Comparison of ENCODE assay signal across 11 cellular contexts in genomic region chr1:1274931-1275431, GRCh38. TPM values are rescaled to one million over a fixed set of nuclear protein-coding genes. Genes with fewer than 3 reads are reported as not detected.
DNase-seq lines count a peak whose midpoint lies in the region; ATAC-seq and TF ChIP-seq lines count a peak whose summit lies in the region.
"Had no signal": no experiment of that assay in that cellular context is flagged by ENCODE, and none has a peak within 500 bp of the region (broad histone marks: within the 10 kb centered on the region; RNA-seq: fewer than 3 reads in every experiment).

No MANE protein-coding gene starts in this region.

- no peaks in the 10 kb centered on the region for H3K9me3 ChIP-seq in Loucy (ENCODE audit: insufficient read depth, low read depth, low read length)
- no peaks in the 10 kb centered on the region for H3K9me3 ChIP-seq in mammary epithelial cell (replicated peaks; ENCODE audit: insufficient read depth, low read length)
- H3K9me3 ChIP-seq in neural cell (ENCODE audit: low read length), result no peaks in the 10 kb centered on the region

- H3K36me3 ChIP-seq in Loucy (ENCODE audit: insufficient read depth, low read length), result no peaks in the 10 kb centered on the region
- H3K36me3 ChIP-seq in mammary epithelial cell (ENCODE audit: insufficient read depth, low read length), result no peaks in the 10 kb centered on the region
- no peaks in the 10 kb centered on the region for H3K36me3 ChIP-seq in neural cell (ENCODE audit: insufficient read depth, low read length)

- no TSS peak for BruUV-seq in mammary epithelial cell (replicated peaks; lab: Mats Ljungman, UMichigan)

- H4K20me1 ChIP-seq in Loucy (ENCODE audit: insufficient read depth, low read length, poor library complexity, severe bottlenecking) (peaks cover 33% of the 10 kb centered on the region), mammary epithelial cell (ENCODE audit: insufficient read depth, low read length) (no peaks in the 10 kb centered on the region), neural cell (ENCODE audit: insufficient read depth) (no peaks in the 10 kb centered on the region)

- no peak for DNase-seq in CD14-positive monocyte (ENCODE audit: low spot score)
- no peak for DNase-seq in mammary epithelial cell
- DNase-seq in stimulated activated naive CD4-positive, alpha-beta T cell treated with Interleukin-2 at 50 U/mL for 16 hours (lab: John Stamatoyannopoulos, UW), result no peak
- no peak for DNase-seq in NCI-H510A (lab: John Stamatoyannopoulos, UW)
- DNase-seq in superior temporal gyrus (ENCODE audit: extremely low spot score), result no peak
- DNase-seq: left ventricle myocardium superior, SHP77 treated with DMSO at 0.1 percent for 48 hours had no signal

- dilution Hi-C loops in mammary epithelial cell (cut with HindIII; ENCODE audit: low sequenced_read_pairs), result loop anchor here (5.0 kb wide), 2 partner anchors 97 to 163 kb away; no protein-coding TSS in a partner anchor

- no peak overlapping the region for H2AFZ ChIP-seq in Loucy (ENCODE audit: low read length)
- peak overlapping the region; percentile 94 for H2AFZ ChIP-seq in mammary epithelial cell (ENCODE audit: low read depth, low read length)
- no peak overlapping the region for H2AFZ ChIP-seq in neural cell (ENCODE audit: low read depth, low read length)

- H3K4me1 ChIP-seq in Loucy (ENCODE audit: insufficient read depth, low read length, poor library complexity, severe bottlenecking) (peaks cover 34% of the 10 kb centered on the region), mammary epithelial cell (ENCODE audit: insufficient read depth, low read length) (peaks cover 31% of the 10 kb centered on the region)

- TF ChIP-seq CTCF in CD14-positive monocyte (IDR thresholded peaks at IDR 0.05) (no peak), Loucy (conservative IDR thresholded peaks at IDR 0.05; ENCODE audit: low read length) (no peak), mammary epithelial cell (conservative IDR thresholded peaks at IDR 0.05 in 1 of 2, IDR thresholded peaks at IDR 0.05 in 1 of 2; ENCODE audit: extremely low read depth in 1 of 2, insufficient read depth in 1 of 2, low read depth in 1 of 2, low read length in 2 of 2) (no peak), neural cell (IDR thresholded peaks at IDR 0.05; ENCODE audit: poor library complexity, severe bottlenecking) (no peak)

- H3K9me3 Mint-ChIP-seq in CD14-positive monocyte, result no peaks in the 10 kb centered on the region

- H3K4me1 Mint-ChIP-seq in CD14-positive monocyte, result peaks cover 35% of the 10 kb centered on the region

- H3K27ac Mint-ChIP-seq in CD14-positive monocyte, result no peak overlapping the region

- peaks cover 0 to 3% (median 1%) of the 10 kb centered on the region in 3 donors for H3K27me3 Mint-ChIP-seq in CD14-positive monocyte (ENCODE audit: low read depth in 3 of 3)

- ATAC-seq in HG02798 (IDR thresholded peaks at IDR 0.05; ENCODE audit: poor library complexity, unreplicated experiment), result no peak

- no peaks in the 10 kb centered on the region for H3K27me3 ChIP-seq in Loucy (ENCODE audit: insufficient read depth, low read length, poor library complexity, severe bottlenecking)
- H3K27me3 ChIP-seq in mammary epithelial cell (ENCODE audit: insufficient read depth, low read length), result no peaks in the 10 kb centered on the region
- H3K27me3 ChIP-seq in neural cell (ENCODE audit: insufficient read depth, low read depth, low read length), result no peaks in the 10 kb centered on the region

- H3K36me3 Mint-ChIP-seq in CD14-positive monocyte, result peaks cover 13 to 16% of the 10 kb centered on the region in 2 donors

- H3F3A ChIP-seq in Loucy (ENCODE audit: low read depth) (no peaks in the 10 kb centered on the region), neural cell (ENCODE audit: insufficient read depth, low read length, poor library complexity, severe bottlenecking) (no peaks in the 10 kb centered on the region)

- H3K4me3 ChIP-seq in Loucy (ENCODE audit: low read length, poor library complexity, severe bottlenecking) (peak overlapping the region; percentile 98), mammary epithelial cell (replicated peaks in 1 of 3; ENCODE audit: insufficient read depth in 1 of 3, low read depth in 2 of 3, low read length in 3 of 3) (no peak overlapping the region), neural cell (ENCODE audit: low read length) (peak overlapping the region; percentile 95)

- intact Hi-C loops in CD14-positive monocyte (cut with micrococcal nuclease), result no loop called here
- intact Hi-C loops in mammary epithelial cell (cut with micrococcal nuclease), result loop anchor here (1.0 to 5.0 kb wide), 2 partner anchors 7 to 43 kb away; partner anchors contain the start of genes B3GALT6 and SDF4

- TF ChIP-seq EP300 in neural cell (conservative IDR thresholded peaks at IDR 0.05; ENCODE audit: poor library complexity, severe bottlenecking), result no peak

- H3K27ac ChIP-seq in mammary epithelial cell (ENCODE audit: insufficient read depth, low read depth, low read length), result no peak overlapping the region
- H3K27ac ChIP-seq in neural cell (ENCODE audit: low read length), result no peak overlapping the region
- H3K27ac ChIP-seq: epithelial cell of prostate had no signal

- H3K9me2 ChIP-seq in Loucy (replicated peaks; ENCODE audit: low read depth, low read length), result no peaks in the 10 kb centered on the region
- H3K9me2 ChIP-seq in neural cell (ENCODE audit: insufficient read depth, low read length), result no peaks in the 10 kb centered on the region

- H3K79me2 ChIP-seq in Loucy (ENCODE audit: insufficient read depth, low read length) (peaks cover 45% of the 10 kb centered on the region), mammary epithelial cell (ENCODE audit: insufficient read depth, low read length) (peaks cover 36% of the 10 kb centered on the region), neural cell (replicated peaks; ENCODE audit: insufficient read depth, low read length) (peaks cover 33% of the 10 kb centered on the region)

- CTCF ChIA-PET in mammary epithelial cell (lab: Charles Lee; ENCODE audit: low non-redundant PET), result no interaction called here

- peak overlapping the region; percentile 93 for H3K4me2 ChIP-seq in Loucy (ENCODE audit: low read depth, low read length, poor library complexity, severe bottlenecking)
- H3K4me2 ChIP-seq in mammary epithelial cell (ENCODE audit: insufficient read depth, low read depth, low read length), result no peak overlapping the region
- no peak overlapping the region for H3K4me2 ChIP-seq in neural cell (ENCODE audit: low read length)

- in situ Hi-C loops in mammary epithelial cell (cut with MboI; ENCODE audit: low sequenced_read_pairs in 2 of 2), result loop anchor here in 1 of 2 donors (25.0 kb wide), 1 partner anchor 288 kb away; the partner anchor contains the start of gene PERM1

- no peak for TF ChIP-seq RAD21 in neural cell (conservative IDR thresholded peaks at IDR 0.05)

- H3K9ac ChIP-seq in Loucy (ENCODE audit: low read depth, low read length, poor library complexity, severe bottlenecking) (peak overlapping the region; percentile 97), mammary epithelial cell (ENCODE audit: insufficient read depth, low read length) (no peak overlapping the region), neural cell (ENCODE audit: low read length) (peak overlapping the region; percentile 88)

- peak overlapping the region; percentile 69 to 76 for H3K4me3 Mint-ChIP-seq in CD14-positive monocyte

- WGBS in mammary epithelial cell (ENCODE audit: low coverage, missing lambda C conversion rate), result 36% methylated on average over 11 of the region's 15 CpGs

TF ChIP-seq in neural cell, 6 proteins besides CTCF, POLR2A, EP300 and RAD21 (continues in another document):
- TF ChIP-seq POLR2AphosphoS5 (IDR thresholded peaks at IDR 0.05) (no peak), MXI1 (conservative IDR thresholded peaks at IDR 0.05; ENCODE audit: poor library complexity, severe bottlenecking) (no peak), TAF1 (IDR thresholded peaks at IDR 0.05; ENCODE audit: low read depth) (no peak), EZH2 (IDR thresholded peaks at IDR 0.05; ENCODE audit: borderline replicate concordance, insufficient read depth, low read length, poor library complexity, severe bottlenecking) (no peak), SMC3 (conservative IDR thresholded peaks at IDR 0.05; ENCODE audit: poor library complexity) (no peak)

RNA-seq across cellular contexts. Expression of gene UBE2J2, which starts 1.3 kb away (rescaled TPM):
- 10 to 100 TPM; 72.1 to 83.2 TPM for polyA plus RNA-seq in CD14-positive monocyte
- 10 to 100 TPM; 36.7 to 59.7 TPM for total RNA-seq in mammary epithelial cell
- polyA plus RNA-seq in mammary epithelial cell, result 32.5 TPM
- 11.7 TPM for polyA minus RNA-seq in mammary epithelial cell
- 76.5 and 79.7 TPM in 2 replicates for polyA plus RNA-seq in neural cell
- 56.6 and 62.6 TPM in 2 replicates for polyA minus RNA-seq in neural cell

RNA-seq across cellular contexts. Expression of gene SCNN1D, which starts 5.3 kb away (rescaled TPM):
- not detected for polyA plus RNA-seq in CD14-positive monocyte
- total RNA-seq in mammary epithelial cell, result 1 to 10 TPM in 1 of 2 donors, under 1 TPM in 1; 0.67 to 1.7 TPM
- 0.50 TPM for polyA plus RNA-seq in mammary epithelial cell
- not detected for polyA minus RNA-seq in mammary epithelial cell
- 9.8 and 16.0 TPM in 2 replicates for polyA plus RNA-seq in neural cell
- polyA minus RNA-seq in neural cell, result 2.0 and 4.4 TPM in 2 replicates

RNA-seq across cellular contexts. Expression of gene C1QTNF12, which starts 28.5 kb away (rescaled TPM):
- polyA plus RNA-seq in CD14-positive monocyte (not detected), mammary epithelial cell (0.20 TPM), neural cell (0.74 TPM in 1 of 2 replicates, not detected in the other)
- total RNA-seq in mammary epithelial cell, result 1 to 10 TPM; 2.7 to 8.8 TPM
- polyA minus RNA-seq in mammary epithelial cell (not detected), neural cell (not detected in 2 replicates)

RNA-seq across cellular contexts. Expression of gene ACAP3, which starts 32.7 kb away (rescaled TPM):
- polyA plus RNA-seq in CD14-positive monocyte (1 to 10 TPM; 3.5 to 4.0 TPM), mammary epithelial cell (15.5 TPM), neural cell (186 and 230 TPM in 2 replicates)
- total RNA-seq in mammary epithelial cell, result 10 to 100 TPM; 16.7 to 32.3 TPM
- polyA minus RNA-seq in mammary epithelial cell (11.7 TPM), neural cell (105 and 125 TPM in 2 replicates)

RNA-seq across cellular contexts. Expression of gene PUSL1, which starts 33.4 kb away (rescaled TPM):
- polyA plus RNA-seq in CD14-positive monocyte, result 10 to 100 TPM; 13.8 to 14.8 TPM
- total RNA-seq in mammary epithelial cell, result 10 to 100 TPM; 21.5 to 23.6 TPM
- polyA plus RNA-seq in mammary epithelial cell, result 25.3 TPM
- polyA minus RNA-seq in mammary epithelial cell, result 32.6 TPM
- polyA plus RNA-seq in neural cell, result 25.0 and 36.8 TPM in 2 replicates
- 21.9 and 24.3 TPM in 2 replicates for polyA minus RNA-seq in neural cell

Comparison
In these comparisons a context has a peak if more than half of its experiments do, and no peak if none do; other contexts are left out.
1. H3K4me3 ChIP-seq: peak in Loucy (single experiment) and neural cell (single experiment); none in mammary epithelial cell (0 of 3).